1 cellular context compared by ENCODE assay signal in genomic region chr9:135221576-135221950, GRCh38.
TF ChIP-seq lines count a peak whose summit lies in the region.

No MANE protein-coding gene starts in this region.

TF ChIP-seq in H1, 55 proteins besides CTCF, POLR2A, EP300 and RAD21 (continued from another document):
- TF ChIP-seq CHD1 (IDR thresholded peaks at IDR 0.05; ENCODE audit: low read depth, low read length): no peak
- no peak for TF ChIP-seq CEBPB (IDR thresholded peaks at IDR 0.05; ENCODE audit: low read depth, low read length)
- no peak for TF ChIP-seq NANOG (IDR thresholded peaks at IDR 0.05; ENCODE audit: insufficient read depth, low read depth, low read length, poor library complexity, severe bottlenecking)
TF ChIP-seq in H1: peak in this region for 0.
